8 cellular contexts compared by ENCODE assay signal in genomic region chr16:11915644-11916523, GRCh38. TPM values are rescaled to one million over a fixed set of nuclear protein-coding genes. Genes with fewer than 3 reads are reported as not detected.
A peak's percentile ranks its signal among the peaks of the same experiment; 100 is the strongest.
DNase-seq lines count a peak whose midpoint lies in the region; ATAC-seq and TF ChIP-seq lines count a peak whose summit lies in the region.

TSS of gene GSPT1 (minus strand) at chr16:11915956. CDS start at chr16:11915720, 236 bp downstream.

- peaks cover 36% of the 10 kb centered on the region for H3K36me3 Mint-ChIP-seq in effector memory CD8-positive, alpha-beta T cell (ENCODE audit: insufficient read depth)
- peaks cover 1% of the 10 kb centered on the region for H3K36me3 Mint-ChIP-seq in memory B cell

- H3K9me3 Mint-ChIP-seq in effector memory CD8-positive, alpha-beta T cell: no peaks in the 10 kb centered on the region
- no peaks in the 10 kb centered on the region for H3K9me3 Mint-ChIP-seq in memory B cell

- ATAC-seq in effector memory CD8-positive, alpha-beta T cell (replicated peaks): peak; percentile 85
- peak; percentile 83 for ATAC-seq in memory B cell (ENCODE audit: low read depth)

- H3K27me3 Mint-ChIP-seq in effector memory CD8-positive, alpha-beta T cell: peaks cover 5 to 14% of the 10 kb centered on the region in 2 donors
- H3K27me3 Mint-ChIP-seq in memory B cell: peaks cover 3% of the 10 kb centered on the region

- peaks cover 26 to 30% of the 10 kb centered on the region in 2 donors for H3K4me1 Mint-ChIP-seq in effector memory CD8-positive, alpha-beta T cell (ENCODE audit: low read depth in 2 of 2)
- peaks cover 28% of the 10 kb centered on the region for H3K4me1 Mint-ChIP-seq in memory B cell

- peak within 1 kb of the TSS; percentile 95 to 96 for H3K27ac Mint-ChIP-seq in effector memory CD8-positive, alpha-beta T cell
- H3K27ac Mint-ChIP-seq in memory B cell: peak within 1 kb of the TSS; percentile 90

- H3K4me3 Mint-ChIP-seq in effector memory CD8-positive, alpha-beta T cell: peak within 1 kb of the TSS; percentile 88 to 89
- H3K4me3 Mint-ChIP-seq in memory B cell: peak within 1 kb of the TSS; percentile 88

- DNase-seq in COR-L47 (lab: John Stamatoyannopoulos, UW): peak; percentile 98
- peak; percentile 95 for DNase-seq in GM20000 (ENCODE audit: low spot score)
- peak; percentile 98 for DNase-seq in HT1080 (ENCODE audit: low read depth)
- DNase-seq in NOMO-1 treated with DMSO at 0.1 percent for 48 hours (lab: John Stamatoyannopoulos, UW; ENCODE audit: unreplicated experiment): peak; percentile 98
- DNase-seq in activated CD8-positive, alpha-beta memory T cell treated with anti-CD3 and anti-CD28 coated beads for 4 hours (ENCODE audit: low read depth in 2 of 2): peak; percentile 99
- DNase-seq in effector memory CD8-positive, alpha-beta T cell: peak; percentile 98 to 99 (median 98)
- DNase-seq in memory B cell (ENCODE audit: low spot score in 2 of 2): peak; percentile 96 to 99
- DNase-seq in stimulated activated CD8-positive, alpha-beta memory T cell treated with anti-CD3 and anti-CD28 coated beads, Interleukin-12 subunit alpha, Interleukin-12 subunit beta, amount 100 ng/mL, for 24 hours (ENCODE audit: extremely low read depth): peak; percentile 99

- no peak for TF ChIP-seq CTCF in GM20000 (IDR thresholded peaks at IDR 0.05; ENCODE audit: extremely low read depth, missing control alignments)

RNA-seq across cellular contexts. Expression of gene GSPT1, which starts in this region (rescaled TPM):
- 86.2 and 94.1 TPM in 2 replicates for total RNA-seq in HT1080 (2014; rRNA removed; shearing (Covaris generic))
- polyA plus RNA-seq in HT1080 (2015; cell fraction: cytosol; rRNA removed): 147 and 178 TPM in 2 replicates
- 237 and 258 TPM in 2 replicates for polyA plus RNA-seq in HT1080 (2015; cell fraction: nucleus; rRNA removed)

Comparison
In these comparisons a context has a peak if more than half of its experiments do, and no peak if none do; other contexts are left out.
1. Peak in every context shown above with its lines: DNase-seq and ATAC-seq.